ENCODE assay signal across 13 cellular contexts in genomic region chr19:57620673-57621348, GRCh38. TPM values are rescaled to one million over a fixed set of nuclear protein-coding genes. Genes with fewer than 3 reads are reported as not detected.
DNase-seq lines count a peak whose midpoint lies in the region; ATAC-seq, FAIRE-seq and TF ChIP-seq lines count a peak whose summit lies in the region.
"Had no signal": no experiment of that assay in that cellular context is flagged by ENCODE, and none has a peak within 500 bp of the region (broad histone marks: within the 10 kb centered on the region; RNA-seq: fewer than 3 reads in every experiment).

No MANE protein-coding gene starts in this region.

- no peak for TF ChIP-seq RAD21 in H1 (IDR thresholded peaks at IDR 0.05 in 1 of 2, conservative IDR thresholded peaks at IDR 0.05 in 1 of 2; ENCODE audit: low read depth in 2 of 2, low read length in 2 of 2)

- H3K18ac ChIP-seq in H1 (ENCODE audit: extremely low read depth, low read length): no peak overlapping the region

- no peak overlapping the region for H3K4me3 Mint-ChIP-seq in osteocyte (ENCODE audit: unreplicated experiment)
- H3K4me3 Mint-ChIP-seq: activated T-cell treated with anti-CD3 and anti-CD28 coated beads, Interleukin-2, amount 50 U/mL, for 24 hours; stimulated activated naive CD8-positive, alpha-beta T cell treated with anti-CD3 and anti-CD28 coated beads, Interleukin-15, Interleukin-2, amounts not matched to agents 100 ng/mL and 50 ng/mL, for 24 hours had no signal

- H3K36me3 ChIP-seq in H1 (ENCODE audit: control insufficient read depth in 2 of 4, insufficient read depth in 4 of 4, low read length in 3 of 4): peaks cover 60 to 90% (median 81%) of the 10 kb centered on the region in 4 experiments
- H3K36me3 ChIP-seq in upper lobe of right lung: peaks cover 42% of the 10 kb centered on the region

- H4K20me1 ChIP-seq in H1 (replicated peaks in 1 of 2; ENCODE audit: control insufficient read depth in 1 of 2, insufficient read depth in 2 of 2, low read length in 2 of 2): no peaks in the 10 kb centered on the region

- H3K9ac ChIP-seq in H1 (replicated peaks in 1 of 4; ENCODE audit: extremely low read depth in 1 of 4, low read depth in 3 of 4, low read length in 3 of 4): no peak overlapping the region

- TF ChIP-seq CTCF in H1 (IDR thresholded peaks at IDR 0.05; ENCODE audit: control extremely low read depth in 1 of 3, insufficient read depth in 1 of 3, low read depth in 1 of 3, low read length in 3 of 3) (no peak), osteocyte (IDR thresholded peaks at IDR 0.05) (no peak), upper lobe of right lung (IDR thresholded peaks at IDR 0.05) (no peak)

- no peak for TF ChIP-seq POLR2A in H1 (IDR thresholded peaks at IDR 0.05; ENCODE audit: control extremely low read depth in 1 of 2, low read depth in 2 of 2, low read length in 2 of 2)

- peaks cover 75 to 77% of the 10 kb centered on the region in 2 experiments for H3K9me3 ChIP-seq in H1 (ENCODE audit: insufficient read depth in 2 of 2, low read depth in 1 of 2, low read length in 1 of 2)
- H3K9me3 ChIP-seq in upper lobe of right lung: peaks cover 97% of the 10 kb centered on the region

- H3K79me1 ChIP-seq in H1 (ENCODE audit: low read depth, low read length): peaks cover 19% of the 10 kb centered on the region

- no peaks in the 10 kb centered on the region for H3K4me1 ChIP-seq in H1 (replicated peaks in 1 of 4; ENCODE audit: control insufficient read depth in 3 of 4, insufficient read depth in 4 of 4, low read length in 3 of 4)
- H3K4me1 ChIP-seq in upper lobe of right lung: no peaks in the 10 kb centered on the region
- H3K4me1 ChIP-seq: body of pancreas, psoas muscle had no signal

- no peak overlapping the region for H3K14ac ChIP-seq in H1 (ENCODE audit: insufficient read length)

- no peak overlapping the region for H2BK12ac ChIP-seq in H1 (ENCODE audit: low read depth, low read length)

- H3K9me3 Mint-ChIP-seq in osteocyte (ENCODE audit: unreplicated experiment): peaks cover 70% of the 10 kb centered on the region

- H3K23me2 ChIP-seq in H1 (ENCODE audit: low read depth, low read length): no peaks in the 10 kb centered on the region

- peak; percentile 16 for DNase-seq in ELF-1 (ENCODE audit: low read depth, low spot score)
- peak; percentile 36 for DNase-seq in LHCN-M2 (ENCODE audit: low read depth)
- no peak for DNase-seq in H1 (ENCODE audit: low read depth in 1 of 2, low spot score in 2 of 2)
- peak; percentile 15 for DNase-seq in osteocyte (ENCODE audit: extremely low spot score, unreplicated experiment)
- no peak for DNase-seq in NCI-H146 treated with DMSO at 0.1 percent for 48 hours (lab: John Stamatoyannopoulos, UW; ENCODE audit: unreplicated experiment)
- DNase-seq in upper lobe of right lung: no peak
- DNase-seq: activated T-cell treated with anti-CD3 and anti-CD28 coated beads, Interleukin-2, amount 50 U/mL, for 24 hours; body of pancreas; NCI-H82; psoas muscle; stimulated activated CD4-positive, alpha-beta T cell treated with anti-CD3 and anti-CD28 coated beads, Interleukin-4, amount 100 ng/mL, for 1 hour had no signal

- H3K4ac ChIP-seq in H1 (replicated peaks; ENCODE audit: insufficient read length, low read depth, low read length): no peak overlapping the region

- H3K36me3 Mint-ChIP-seq in osteocyte (ENCODE audit: unreplicated experiment): peaks cover 86% of the 10 kb centered on the region

- H2BK20ac ChIP-seq in H1 (ENCODE audit: low read length): no peak overlapping the region

- no peak overlapping the region for H3K56ac ChIP-seq in H1 (replicated peaks; ENCODE audit: insufficient read length, low read depth, low read length)

- no peak for TF ChIP-seq EP300 in H1 (IDR thresholded peaks at IDR 0.05; ENCODE audit: borderline replicate concordance in 1 of 2, low read depth in 2 of 2, low read length in 2 of 2)

- H3K4me2 ChIP-seq in H1 (ENCODE audit: insufficient read depth in 1 of 2, low read depth in 2 of 2, low read length in 2 of 2): no peak overlapping the region

- H4K5ac ChIP-seq in H1 (ENCODE audit: insufficient read length, low read depth, low read length): no peak overlapping the region

- H3K27ac ChIP-seq in H1 (ENCODE audit: low read depth, low read length) (no peak overlapping the region), upper lobe of right lung (no peak overlapping the region)
- H3K27ac ChIP-seq: body of pancreas, psoas muscle had no signal

- no peak overlapping the region for H2AFZ ChIP-seq in H1 (ENCODE audit: low read length)

- H3K23ac ChIP-seq in H1 (ENCODE audit: insufficient read length): no peak overlapping the region

- H3K4me1 Mint-ChIP-seq in osteocyte (ENCODE audit: unreplicated experiment): no peaks in the 10 kb centered on the region

- no peaks in the 10 kb centered on the region for H3K27me3 ChIP-seq in H1 (replicated peaks in 1 of 4; ENCODE audit: control insufficient read depth in 3 of 4, extremely low read depth in 1 of 4, insufficient read depth in 3 of 4, low read length in 3 of 4)
- H3K27me3 ChIP-seq in upper lobe of right lung: no peaks in the 10 kb centered on the region
- H3K27me3 ChIP-seq: body of pancreas had no signal

- no peak overlapping the region for H2BK120ac ChIP-seq in H1 (replicated peaks; ENCODE audit: low read depth, low read length)

- POLR2A ChIA-PET in H1 (lab: Charles Lee; ENCODE audit: partially characterized antibody): interaction anchor here (1.6 to 3.6 kb wide), 3 partner anchors 12 to 28 kb away, joined by 3 to 17 read pairs (median 4); partner anchors contain the start of genes ZNF211 and ZNF530

- H3K4me3 ChIP-seq in H1 (ENCODE audit: extremely low read depth in 1 of 4, insufficient read depth in 2 of 4, low read depth in 3 of 4, low read length in 4 of 4): peak overlapping the region in 2 of 4 experiments; percentile 4 to 35; a peak in 3 of 8 replicates
- no peak overlapping the region for H3K4me3 ChIP-seq in upper lobe of right lung
- H3K4me3 ChIP-seq: body of pancreas, psoas muscle had no signal

- FAIRE-seq in H1 (lab: Jason Lieb, UNC): no peak

- H3K27me3 Mint-ChIP-seq in osteocyte (ENCODE audit: unreplicated experiment): no peaks in the 10 kb centered on the region
- H3K27me3 Mint-ChIP-seq: activated T-cell treated with anti-CD3 and anti-CD28 coated beads, Interleukin-2, amount 50 U/mL, for 24 hours; stimulated activated naive CD8-positive, alpha-beta T cell treated with anti-CD3 and anti-CD28 coated beads, Interleukin-15, Interleukin-2, amounts not matched to agents 100 ng/mL and 50 ng/mL, for 24 hours had no signal

- H3K27ac Mint-ChIP-seq in osteocyte (ENCODE audit: unreplicated experiment): no peak overlapping the region
- H3K27ac Mint-ChIP-seq: activated T-cell treated with anti-CD3 and anti-CD28 coated beads, Interleukin-2, amount 50 U/mL, for 24 hours; stimulated activated naive CD8-positive, alpha-beta T cell treated with anti-CD3 and anti-CD28 coated beads, Interleukin-15, Interleukin-2, amounts not matched to agents 100 ng/mL and 50 ng/mL, for 24 hours had no signal

- no peak overlapping the region for H2BK5ac ChIP-seq in H1 (ENCODE audit: low read depth, low read length)

- WGBS in H1 (ENCODE audit: extremely low coverage in 1 of 2, insufficient coverage in 1 of 2, insufficient read length in 1 of 2, insufficient replicate concordance in 2 of 2, low coverage in 1 of 2, low lambda C conversion rate in 2 of 2, missing lambda C conversion rate in 1 of 2), 2 experiments: 95% methylated on average over 10 of the region's 10 CpGs; no CpG with 5 or more reads in 1 of the 2 experiments

- intact Hi-C loops in upper lobe of right lung (cut with DNase I): no loop called here

- no peak overlapping the region for H4K91ac ChIP-seq in H1 (replicated peaks; ENCODE audit: insufficient read length, low read length)

- CTCF ChIA-PET in H1 (lab: Charles Lee; ENCODE audit: partially characterized antibody): interaction anchor here (1.2 kb wide), 1 partner anchor 117 kb away, joined by 3 read pairs; no protein-coding TSS in a partner anchor

- H2AK5ac ChIP-seq in H1 (ENCODE audit: low read depth, low read length): no peak overlapping the region

- ATAC-seq in upper lobe of right lung (no peak), HG02642 (IDR thresholded peaks at IDR 0.05; ENCODE audit: poor library complexity, unreplicated experiment) (no peak)
- ATAC-seq: body of pancreas, psoas muscle had no signal

- peaks cover 50 to 80% of the 10 kb centered on the region in 2 experiments for H3K79me2 ChIP-seq in H1 (ENCODE audit: control insufficient read depth in 1 of 2, insufficient read depth in 2 of 2, low read length in 2 of 2)

- H4K8ac ChIP-seq in H1 (ENCODE audit: extremely low read depth, insufficient read depth, low read length): no peak overlapping the region

- H2BK15ac ChIP-seq in H1 (ENCODE audit: low read length): no peak overlapping the region

RNA-seq across cellular contexts. Expression of gene ZNF134, which starts 6.8 kb away (rescaled TPM):
- total RNA-seq in LHCN-M2 (2014; rRNA removed) (22.3 and 22.9 TPM in 2 replicates), osteocyte (19.6 and 20.0 TPM in 2 replicates), upper lobe of right lung (18.9 TPM)
- 7.9 TPM for polyA plus RNA-seq in LHCN-M2 (2012)
- total RNA-seq in H1 (2021; fragmentation: NEBNext Ultra II Directional; extraction: Animal tissue kit (Norgen Biotek cat#: 25700)): 54.6 and 55.1 TPM in 2 replicates
- polyA plus RNA-seq in H1 (2011; rRNA removed): 16.6 and 19.4 TPM in 2 replicates
- polyA plus RNA-seq in H1 (2011; cell fraction: cytosol; rRNA removed): 29.0 TPM
- polyA plus RNA-seq in H1 (2011; cell fraction: nucleus; rRNA removed): 27.6 TPM
- polyA plus RNA-seq in H1 (2012, experiment 1 of 2): 27.4 to 35.0 TPM (median 33.1 TPM) in 4 replicates
- 2.5 TPM for polyA plus RNA-seq in H1 (2012, experiment 2 of 2)
- 27.7 TPM for polyA plus RNA-seq in H1 (2013, experiment 1 of 2)
- 24.5 TPM for polyA plus RNA-seq in H1 (2013, experiment 2 of 2)
- polyA minus RNA-seq in H1 (2011; rRNA and poly(A)+ RNA removed): 44.1 and 49.1 TPM in 2 replicates
- polyA minus RNA-seq in H1 (2011; cell fraction: cytosol; rRNA and poly(A)+ RNA removed): 29.7 TPM
- 64.4 TPM for polyA minus RNA-seq in H1 (2011; cell fraction: nucleus; rRNA and poly(A)+ RNA removed)

RNA-seq across cellular contexts. Expression of gene ZNF211, which starts 12.2 kb away (rescaled TPM):
- total RNA-seq in LHCN-M2 (2014; rRNA removed) (11.4 and 12.1 TPM in 2 replicates), osteocyte (11.9 and 14.4 TPM in 2 replicates), upper lobe of right lung (13.3 TPM)
- 6.0 TPM for polyA plus RNA-seq in LHCN-M2 (2012)
- 15.0 and 15.7 TPM in 2 replicates for total RNA-seq in H1 (2021; fragmentation: NEBNext Ultra II Directional; extraction: Animal tissue kit (Norgen Biotek cat#: 25700))
- polyA plus RNA-seq in H1 (2011; rRNA removed): 5.0 and 7.5 TPM in 2 replicates
- polyA plus RNA-seq in H1 (2011; cell fraction: cytosol; rRNA removed): 9.9 TPM
- polyA plus RNA-seq in H1 (2011; cell fraction: nucleus; rRNA removed): 10.3 TPM
- 10.1 to 16.4 TPM (median 11.5 TPM) in 4 replicates for polyA plus RNA-seq in H1 (2012, experiment 1 of 2)
- 1.1 TPM for polyA plus RNA-seq in H1 (2012, experiment 2 of 2)
- 9.0 TPM for polyA plus RNA-seq in H1 (2013, experiment 1 of 2)
- polyA plus RNA-seq in H1 (2013, experiment 2 of 2): 8.1 TPM
- polyA minus RNA-seq in H1 (2011; rRNA and poly(A)+ RNA removed): 14.5 and 17.9 TPM in 2 replicates
- 6.5 TPM for polyA minus RNA-seq in H1 (2011; cell fraction: cytosol; rRNA and poly(A)+ RNA removed)
- polyA minus RNA-seq in H1 (2011; cell fraction: nucleus; rRNA and poly(A)+ RNA removed): 19.7 TPM

RNA-seq across cellular contexts. Expression of gene ZNF530, which starts 21.1 kb away (rescaled TPM):
- total RNA-seq in LHCN-M2 (2014; rRNA removed) (11.1 and 16.2 TPM in 2 replicates), osteocyte (2.4 and 2.8 TPM in 2 replicates), upper lobe of right lung (2.9 TPM)
- polyA plus RNA-seq in LHCN-M2 (2012): 3.3 TPM
- 6.3 and 9.3 TPM in 2 replicates for total RNA-seq in H1 (2021; fragmentation: NEBNext Ultra II Directional; extraction: Animal tissue kit (Norgen Biotek cat#: 25700))
- 4.2 and 4.7 TPM in 2 replicates for polyA plus RNA-seq in H1 (2011; rRNA removed)
- polyA plus RNA-seq in H1 (2011; cell fraction: cytosol; rRNA removed): 7.3 TPM
- polyA plus RNA-seq in H1 (2011; cell fraction: nucleus; rRNA removed): 5.4 TPM
- polyA plus RNA-seq in H1 (2012, experiment 1 of 2): 5.7 to 7.5 TPM (median 5.9 TPM) in 4 replicates
- polyA plus RNA-seq in H1 (2012, experiment 2 of 2): 3.8 TPM
- polyA plus RNA-seq in H1 (2013, experiment 1 of 2): 3.7 TPM
- polyA plus RNA-seq in H1 (2013, experiment 2 of 2): 3.9 TPM
- polyA minus RNA-seq in H1 (2011; rRNA and poly(A)+ RNA removed): 8.1 and 8.3 TPM in 2 replicates
- polyA minus RNA-seq in H1 (2011; cell fraction: cytosol; rRNA and poly(A)+ RNA removed): 8.1 TPM
- polyA minus RNA-seq in H1 (2011; cell fraction: nucleus; rRNA and poly(A)+ RNA removed): 13.6 TPM

RNA-seq across cellular contexts. Expression of gene ZIK1, which starts 36.9 kb away (rescaled TPM):
- total RNA-seq in LHCN-M2 (2014; rRNA removed): 5.1 and 5.4 TPM in 2 replicates
- polyA plus RNA-seq in LHCN-M2 (2012): 2.0 TPM
- 36.5 and 38.5 TPM in 2 replicates for total RNA-seq in H1 (2021; fragmentation: NEBNext Ultra II Directional; extraction: Animal tissue kit (Norgen Biotek cat#: 25700))
- 19.4 and 21.2 TPM in 2 replicates for polyA plus RNA-seq in H1 (2011; rRNA removed)
- polyA plus RNA-seq in H1 (2011; cell fraction: cytosol; rRNA removed): 25.7 TPM
- 23.4 TPM for polyA plus RNA-seq in H1 (2011; cell fraction: nucleus; rRNA removed)
- 24.9 to 32.0 TPM (median 28.0 TPM) in 4 replicates for polyA plus RNA-seq in H1 (2012, experiment 1 of 2)
- polyA plus RNA-seq in H1 (2012, experiment 2 of 2): 3.1 TPM
- 19.7 TPM for polyA plus RNA-seq in H1 (2013, experiment 1 of 2)
- polyA plus RNA-seq in H1 (2013, experiment 2 of 2): 20.0 TPM
- 39.3 and 52.8 TPM in 2 replicates for polyA minus RNA-seq in H1 (2011; rRNA and poly(A)+ RNA removed)
- polyA minus RNA-seq in H1 (2011; cell fraction: cytosol; rRNA and poly(A)+ RNA removed): 15.0 TPM
- 32.2 TPM for polyA minus RNA-seq in H1 (2011; cell fraction: nucleus; rRNA and poly(A)+ RNA removed)
- total RNA-seq in osteocyte: 6.8 and 7.1 TPM in 2 replicates
- total RNA-seq in upper lobe of right lung: 2.9 TPM

RNA-seq across cellular contexts. Expression of gene ZNF416, which starts 42.1 kb away (rescaled TPM):
- 5.4 and 6.9 TPM in 2 replicates for total RNA-seq in LHCN-M2 (2014; rRNA removed)
- polyA plus RNA-seq in LHCN-M2 (2012): 4.5 TPM
- total RNA-seq in H1 (2021; fragmentation: NEBNext Ultra II Directional; extraction: Animal tissue kit (Norgen Biotek cat#: 25700)): 9.7 and 10.3 TPM in 2 replicates
- polyA plus RNA-seq in H1 (2011; rRNA removed): 2.7 and 3.2 TPM in 2 replicates
- polyA plus RNA-seq in H1 (2011; cell fraction: cytosol; rRNA removed): 3.5 TPM
- polyA plus RNA-seq in H1 (2011; cell fraction: nucleus; rRNA removed): 3.3 TPM
- polyA plus RNA-seq in H1 (2012, experiment 1 of 2): 5.6 to 6.7 TPM (median 6.4 TPM) in 4 replicates
- 3.0 TPM for polyA plus RNA-seq in H1 (2012, experiment 2 of 2)
- 5.6 TPM for polyA plus RNA-seq in H1 (2013, experiment 1 of 2)
- polyA plus RNA-seq in H1 (2013, experiment 2 of 2): 5.2 TPM
- polyA minus RNA-seq in H1 (2011; rRNA and poly(A)+ RNA removed): 17.8 and 19.4 TPM in 2 replicates
- 7.8 TPM for polyA minus RNA-seq in H1 (2011; cell fraction: cytosol; rRNA and poly(A)+ RNA removed)
- polyA minus RNA-seq in H1 (2011; cell fraction: nucleus; rRNA and poly(A)+ RNA removed): 16.7 TPM
- 6.5 and 6.8 TPM in 2 replicates for total RNA-seq in osteocyte
- 5.6 TPM for total RNA-seq in upper lobe of right lung

Comparison
In these comparisons a context has a peak if more than half of its experiments do, and no peak if none do; other contexts are left out.
1. DNase-seq: peak in ELF-1 (single experiment), LHCN-M2 (single experiment) and osteocyte (single experiment); none in H1 (0 of 2), NCI-H146 treated with DMSO at 0.1 percent for 48 hours (single experiment) and upper lobe of right lung (single experiment).